Comparison of ENCODE assay signal across 11 cellular contexts in the genomic region with DNA sequence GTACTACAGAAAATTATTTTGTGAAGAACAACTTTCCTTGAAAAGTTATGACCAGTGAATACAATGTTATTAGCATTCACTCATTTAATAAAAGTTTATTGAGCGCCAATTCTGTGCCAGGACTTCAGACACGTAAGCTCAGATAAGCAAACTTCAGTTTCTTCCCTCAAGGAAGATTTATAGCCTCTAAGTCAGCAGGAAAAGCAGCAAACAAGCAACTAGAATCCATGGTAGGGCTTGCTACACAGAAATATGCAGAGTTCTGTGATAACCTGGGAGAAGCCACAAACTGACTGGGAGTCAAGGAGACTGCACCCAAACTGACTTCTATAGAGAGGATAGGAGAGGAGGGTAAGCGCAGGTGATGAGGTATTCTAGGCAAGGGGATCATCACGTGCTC. TPM values are rescaled to one million over a fixed set of nuclear protein-coding genes. Genes with fewer than 3 reads are reported as not detected.
A peak's percentile ranks its signal among the peaks of the same experiment; 100 is the strongest.
DNase-seq lines count a peak whose midpoint lies in the region; ATAC-seq, FAIRE-seq and TF ChIP-seq lines count a peak whose summit lies in the region.
"Had no signal": no experiment of that assay in that cellular context is flagged by ENCODE, and none has a peak within 500 bp of the region (broad histone marks: within the 10 kb centered on the region; RNA-seq: fewer than 3 reads in every experiment).

No MANE protein-coding gene starts in this region.

- H3K36me3 ChIP-seq in CD4-positive, alpha-beta memory T cell (ENCODE audit: insufficient read depth, low read length) = no peaks in the 10 kb centered on the region
- H3K36me3 ChIP-seq in colonic mucosa (no peaks in the 10 kb centered on the region), HepG2 (replicated peaks in 1 of 2; ENCODE audit: control insufficient read depth in 1 of 2, insufficient read depth in 2 of 2, low read length in 2 of 2) (no peaks in the 10 kb centered on the region)
- H3K36me3 ChIP-seq: ovary had no signal

- intact Hi-C loops in CD4-positive, alpha-beta memory T cell (cut with micrococcal nuclease) = no loop called here
- intact Hi-C loops in colonic mucosa (cut with DNase I) (no loop called here), HepG2 (cut with micrococcal nuclease; ENCODE audit: unreplicated experiment) (no loop called here)

- no peak for DNase-seq in CD4-positive, alpha-beta memory T cell
- no peak for DNase-seq in colonic mucosa
- DNase-seq in cerebellum (ENCODE audit: low spot score) = no peak
- DNase-seq in HepG2 (ENCODE audit: low spot score) = no peak
- DNase-seq: glutamatergic neuron, ovary had no signal

- no peaks in the 10 kb centered on the region for H4K20me1 ChIP-seq in HepG2 (ENCODE audit: insufficient read depth, low read length)

- TF ChIP-seq POLR2A in HepG2 (IDR thresholded peaks at IDR 0.05; ENCODE audit: insufficient read depth in 1 of 2, low read depth in 2 of 2, low read length in 2 of 2) = no peak

- 88% methylated on average over 4 of the region's 4 CpGs for WGBS in HepG2 (ENCODE audit: low lambda C conversion rate)

- BruUV-seq in HepG2 (replicated peaks; lab: Mats Ljungman, UMichigan) = no TSS peak

- CTCF ChIA-PET in CD4-positive, alpha-beta memory T cell (lab: Charles Lee; ENCODE audit: partially characterized antibody) = no interaction called here
- CTCF ChIA-PET in HepG2 (lab: Yijun Ruan, JAX; ENCODE audit: low intra/inter-chr PET ratio, low total read pairs) = no interaction called here

- no peak for TF ChIP-seq EP300 in HepG2 (IDR thresholded peaks at IDR 0.05; ENCODE audit: low read depth in 2 of 2, low read length in 2 of 2)
- no peak for TF ChIP-seq EP300 in HepG2 (CRISPR knock-in tag; IDR thresholded peaks at IDR 0.05; ENCODE audit: borderline replicate concordance)

- no peaks in the 10 kb centered on the region for H3K9me3 ChIP-seq in CD4-positive, alpha-beta memory T cell (ENCODE audit: control insufficient read depth in 1 of 2, low read length in 2 of 2)
- no peaks in the 10 kb centered on the region for H3K9me3 ChIP-seq in colonic mucosa
- no peaks in the 10 kb centered on the region for H3K9me3 ChIP-seq in HepG2 (ENCODE audit: low read length)
- H3K9me3 ChIP-seq: ovary had no signal

- POLR2A ChIA-PET in CD4-positive, alpha-beta memory T cell (lab: Charles Lee; ENCODE audit: partially characterized antibody) = interaction anchor here (0.5 to 1.1 kb wide), 2 partner anchors 238 to 291 kb away, joined by 3 to 4 read pairs; a partner anchor contains a TSS
- POLR2A ChIA-PET in HepG2 (lab: Yijun Ruan, JAX) = no interaction called here

- TF ChIP-seq CTCF in colonic mucosa (IDR thresholded peaks at IDR 0.05) = no peak
- no peak for TF ChIP-seq CTCF in nephron (IDR thresholded peaks at IDR 0.05; ENCODE audit: unreplicated experiment in 3 of 3)
- TF ChIP-seq CTCF in HepG2 (CRISPR knock-in tag; IDR thresholded peaks at IDR 0.05) = no peak

- H2AFZ ChIP-seq in HepG2 (ENCODE audit: low read length) = no peak overlapping the region

- H3K27ac Mint-ChIP-seq in CD4-positive, alpha-beta memory T cell = peak overlapping the region in 4 of 7 donors; percentile 15 to 85 (median 79)
- H3K27ac Mint-ChIP-seq in IgD-negative memory B cell (no peak overlapping the region), nephron (peak overlapping the region; percentile 91 to 95 (median 94))

- H3K9ac ChIP-seq in colonic mucosa (ENCODE audit: low read depth in 2 of 2, low read length in 2 of 2) (peak overlapping the region in 1 of 2 donors; percentile 1), HepG2 (ENCODE audit: insufficient read depth, low read depth, low read length) (no peak overlapping the region)

- H3K36me3 Mint-ChIP-seq in CD4-positive, alpha-beta memory T cell = no peaks in the 10 kb centered on the region
- no peaks in the 10 kb centered on the region for H3K36me3 Mint-ChIP-seq in IgD-negative memory B cell
- H3K36me3 Mint-ChIP-seq in nephron (ENCODE audit: low read depth) = peaks cover 5% of the 10 kb centered on the region

- no peak for FAIRE-seq in HepG2 (lab: Jason Lieb, UNC)
- FAIRE-seq: astrocyte had no signal

- H3K27me3 ChIP-seq in CD4-positive, alpha-beta memory T cell (ENCODE audit: insufficient read depth, low read length) = no peaks in the 10 kb centered on the region
- H3K27me3 ChIP-seq in colonic mucosa (no peaks in the 10 kb centered on the region), HepG2 (ENCODE audit: control insufficient read depth in 1 of 2, insufficient read depth in 2 of 2, low read length in 2 of 2) (no peaks in the 10 kb centered on the region)
- H3K27me3 ChIP-seq: ovary had no signal

- no peak for ATAC-seq in GM18498 (IDR thresholded peaks at IDR 0.05; ENCODE audit: unreplicated experiment)
- ATAC-seq in HepG2 = no peak

- H3K4me3 Mint-ChIP-seq in CD4-positive, alpha-beta memory T cell = peak overlapping the region in 6 of 8 donors; percentile 25 to 78 (median 64)
- peak overlapping the region; percentile 17 to 86 (median 70) for H3K4me3 Mint-ChIP-seq in IgD-negative memory B cell
- H3K4me3 Mint-ChIP-seq in nephron = peak overlapping the region; percentile 16 to 59 (median 47)

- H3K9me3 Mint-ChIP-seq in CD4-positive, alpha-beta memory T cell = peaks cover 0 to 2% (median 0%) of the 10 kb centered on the region in 8 donors
- H3K9me3 Mint-ChIP-seq in IgD-negative memory B cell = no peaks in the 10 kb centered on the region
- peaks cover 3% of the 10 kb centered on the region for H3K9me3 Mint-ChIP-seq in nephron

- no peaks in the 10 kb centered on the region for H3K27me3 Mint-ChIP-seq in CD4-positive, alpha-beta memory T cell
- H3K27me3 Mint-ChIP-seq in IgD-negative memory B cell = no peaks in the 10 kb centered on the region
- H3K27me3 Mint-ChIP-seq in nephron (ENCODE audit: low read depth) = no peaks in the 10 kb centered on the region

- no peaks in the 10 kb centered on the region for H3K79me2 ChIP-seq in HepG2 (ENCODE audit: insufficient read depth, low read length)

- in situ Hi-C loops in HepG2 (cut with HindIII; ENCODE audit: extremely low pct_ligation_motif_present, low pct_unique_long_range_greater_than_20kb) = no loop called here

- H3K4me3 ChIP-seq in CD4-positive, alpha-beta memory T cell (ENCODE audit: low read length in 2 of 2) = peak overlapping the region in 1 of 2 donors; percentile 62
- no peak overlapping the region for H3K4me3 ChIP-seq in colonic mucosa
- no peak overlapping the region for H3K4me3 ChIP-seq in HepG2 (replicated peaks in 1 of 3; ENCODE audit: insufficient read depth in 1 of 3, low read depth in 2 of 3, low read length in 3 of 3)

- no peak overlapping the region for H3K27ac ChIP-seq in CD4-positive, alpha-beta memory T cell (ENCODE audit: low read depth, low read length)
- H3K27ac ChIP-seq in colonic mucosa (peak overlapping the region; percentile 9), HepG2 (ENCODE audit: extremely low read length, insufficient read depth, low read length) (no peak overlapping the region)

- H3K4me1 Mint-ChIP-seq in CD4-positive, alpha-beta memory T cell = peaks cover 19 to 28% (median 22%) of the 10 kb centered on the region in 4 donors
- H3K4me1 Mint-ChIP-seq in IgD-negative memory B cell (peaks cover 12 to 16% (median 12%) of the 10 kb centered on the region in 3 donors), nephron (peaks cover 49% of the 10 kb centered on the region)

- H3K4me2 ChIP-seq in HepG2 (ENCODE audit: low read depth, low read length) = no peak overlapping the region

- no peak for TF ChIP-seq RAD21 in HepG2 (CRISPR knock-in tag; IDR thresholded peaks at IDR 0.05)

- peaks cover 33% of the 10 kb centered on the region for H3K4me1 ChIP-seq in CD4-positive, alpha-beta memory T cell (ENCODE audit: insufficient read depth, low read length)
- H3K4me1 ChIP-seq in colonic mucosa (peaks cover 5% of the 10 kb centered on the region), HepG2 (ENCODE audit: insufficient read depth, low read length) (no peaks in the 10 kb centered on the region)

RNA-seq across cellular contexts. Expression of a gene that starts 1.4 kb away (rescaled TPM):
- not detected for total RNA-seq in CD4-positive, alpha-beta memory T cell
- under 1 TPM in 1 of 2 donors, not detected in 1; 0.24 TPM for polyA plus RNA-seq in CD4-positive, alpha-beta memory T cell
- polyA plus RNA-seq in IgD-negative memory B cell = 0.33 TPM
- total RNA-seq in colonic mucosa = 10 to 100 TPM in 1 of 2 donors, 1 to 10 TPM in 1; 3.2 to 13.9 TPM
- total RNA-seq in cerebellum = 45.2 TPM
- not detected in 2 replicates for total RNA-seq in HepG2 (2016; rRNA removed; fragmentation: Illumina TruSeq; extraction: Trizol)
- total RNA-seq in HepG2 (2016; cell fraction: cytosol; rRNA removed; fragmentation: Illumina TruSeq; extraction: Trizol; ENCODE audit: low read depth) = not detected in 2 replicates
- not detected in 2 replicates for total RNA-seq in HepG2 (2016; cell fraction: insoluble cytoplasmic fraction; rRNA removed; fragmentation: Illumina TruSeq; extraction: Trizol)
- total RNA-seq in HepG2 (2016; cell fraction: membrane; rRNA removed; fragmentation: Illumina TruSeq; extraction: Trizol) = not detected in 2 replicates
- total RNA-seq in HepG2 (2016; cell fraction: nucleus; rRNA removed; fragmentation: Illumina TruSeq; extraction: Trizol) = not detected in 2 replicates
- not detected in 2 replicates for polyA plus RNA-seq in HepG2 (2011; rRNA removed)
- polyA plus RNA-seq in HepG2 (2011; cell fraction: cytosol; rRNA removed) = not detected in 2 replicates
- not detected in 2 replicates for polyA plus RNA-seq in HepG2 (2011; cell fraction: nucleus; rRNA removed)
- not detected in 2 replicates for polyA plus RNA-seq in HepG2 (2012)
- not detected in 2 replicates for polyA plus RNA-seq in HepG2 (2016; cell fraction: cytosol; fragmentation: Illumina TruSeq; extraction: Trizol; ENCODE audit: low read depth)
- polyA plus RNA-seq in HepG2 (2016; cell fraction: insoluble cytoplasmic fraction; fragmentation: Illumina TruSeq; extraction: Trizol; ENCODE audit: low read depth) = not detected in 2 replicates
- polyA plus RNA-seq in HepG2 (2016; cell fraction: membrane; fragmentation: Illumina TruSeq; extraction: Trizol; ENCODE audit: low read depth) = not detected in 2 replicates
- not detected in 2 replicates for polyA plus RNA-seq in HepG2 (2016; cell fraction: nucleus; fragmentation: Illumina TruSeq; extraction: Trizol; ENCODE audit: insufficient read depth, low read depth)
- polyA minus RNA-seq in HepG2 (2011; rRNA and poly(A)+ RNA removed; ENCODE audit: low replicate concordance) = not detected in 2 replicates
- not detected in 2 replicates for polyA minus RNA-seq in HepG2 (2011; cell fraction: cytosol; rRNA and poly(A)+ RNA removed)
- polyA minus RNA-seq in HepG2 (2011; cell fraction: nucleus; rRNA and poly(A)+ RNA removed) = not detected in 2 replicates
- total RNA-seq: activated CD8-positive, alpha-beta memory T cell treated with anti-CD3 and anti-CD28 coated beads for 36 hours; astrocyte had no signal

RNA-seq across cellular contexts. Expression of a gene that starts 18.5 kb away (rescaled TPM):
- not detected for total RNA-seq in CD4-positive, alpha-beta memory T cell
- under 1 TPM; 0.07 to 0.09 TPM for polyA plus RNA-seq in CD4-positive, alpha-beta memory T cell
- polyA plus RNA-seq in IgD-negative memory B cell (not detected), HepG2 (2011; rRNA removed) (not detected in 2 replicates)
- total RNA-seq in colonic mucosa (under 1 TPM; 0.37 to 0.88 TPM), cerebellum (3.4 TPM), HepG2 (2016; rRNA removed; fragmentation: Illumina TruSeq; extraction: Trizol) (not detected in 2 replicates)
- not detected in 2 replicates for total RNA-seq in HepG2 (2016; cell fraction: cytosol; rRNA removed; fragmentation: Illumina TruSeq; extraction: Trizol; ENCODE audit: low read depth)
- total RNA-seq in HepG2 (2016; cell fraction: insoluble cytoplasmic fraction; rRNA removed; fragmentation: Illumina TruSeq; extraction: Trizol) = not detected in 2 replicates
- total RNA-seq in HepG2 (2016; cell fraction: membrane; rRNA removed; fragmentation: Illumina TruSeq; extraction: Trizol) = not detected in 2 replicates
- not detected in 2 replicates for total RNA-seq in HepG2 (2016; cell fraction: nucleus; rRNA removed; fragmentation: Illumina TruSeq; extraction: Trizol)
- polyA plus RNA-seq in HepG2 (2011; cell fraction: cytosol; rRNA removed) = not detected in 2 replicates
- not detected in 2 replicates for polyA plus RNA-seq in HepG2 (2011; cell fraction: nucleus; rRNA removed)
- not detected in 2 replicates for polyA plus RNA-seq in HepG2 (2012)
- not detected in 2 replicates for polyA plus RNA-seq in HepG2 (2016; cell fraction: cytosol; fragmentation: Illumina TruSeq; extraction: Trizol; ENCODE audit: low read depth)
- polyA plus RNA-seq in HepG2 (2016; cell fraction: insoluble cytoplasmic fraction; fragmentation: Illumina TruSeq; extraction: Trizol; ENCODE audit: low read depth) = not detected in 2 replicates
- polyA plus RNA-seq in HepG2 (2016; cell fraction: membrane; fragmentation: Illumina TruSeq; extraction: Trizol; ENCODE audit: low read depth) = not detected in 2 replicates
- polyA plus RNA-seq in HepG2 (2016; cell fraction: nucleus; fragmentation: Illumina TruSeq; extraction: Trizol; ENCODE audit: insufficient read depth, low read depth) = not detected in 2 replicates
- not detected in 2 replicates for polyA minus RNA-seq in HepG2 (2011; rRNA and poly(A)+ RNA removed; ENCODE audit: low replicate concordance)
- not detected in 2 replicates for polyA minus RNA-seq in HepG2 (2011; cell fraction: cytosol; rRNA and poly(A)+ RNA removed)
- polyA minus RNA-seq in HepG2 (2011; cell fraction: nucleus; rRNA and poly(A)+ RNA removed) = not detected in 2 replicates
- total RNA-seq: activated CD8-positive, alpha-beta memory T cell treated with anti-CD3 and anti-CD28 coated beads for 36 hours; astrocyte had no signal

Comparison
In these comparisons a context has a peak if more than half of its experiments do, and no peak if none do; other contexts are left out.
1. H3K27ac Mint-ChIP-seq: peak in CD4-positive, alpha-beta memory T cell (4 of 7) and nephron (3 of 3); none in IgD-negative memory B cell (0 of 3).
2. Peak in every context shown above with its lines, with median percentiles within 50 percentile points of each other: H3K4me3 Mint-ChIP-seq.